ENCODE assay signal across 20 cellular contexts in genomic region chr7:134783294-134784069, GRCh38. TPM values are rescaled to one million over a fixed set of nuclear protein-coding genes. Genes with fewer than 3 reads are reported as not detected.
DNase-seq lines count a peak whose midpoint lies in the region; ATAC-seq, FAIRE-seq and TF ChIP-seq lines count a peak whose summit lies in the region.
"Had no signal": no experiment of that assay in that cellular context is flagged by ENCODE, and none has a peak within 500 bp of the region (broad histone marks: within the 10 kb centered on the region; RNA-seq: fewer than 3 reads in every experiment).

No MANE protein-coding gene starts in this region.

- H2BK12ac ChIP-seq in H1 (ENCODE audit: low read depth, low read length), result 0 out of 2 replicates have a peak overlapping the region, but pooled peaks have one; percentile 13

- H3K27me3 ChIP-seq in H1 (replicated peaks in 1 of 4; ENCODE audit: control insufficient read depth in 3 of 4, extremely low read depth in 1 of 4, insufficient read depth in 3 of 4, low read length in 3 of 4) (no peaks in the 10 kb centered on the region), ovary (no peaks in the 10 kb centered on the region), uterus (no peaks in the 10 kb centered on the region)

- no peak overlapping the region for H3K4me3 Mint-ChIP-seq in activated naive CD4-positive, alpha-beta T cell treated with anti-CD3 and anti-CD28 coated beads, Interleukin-2, amount 10 ng/mL, durations not matched to agents 7 days and 5 days
- H3K4me3 Mint-ChIP-seq: activated naive CD8-positive, alpha-beta T cell treated with anti-CD3 and anti-CD28 coated beads for 36 hours; HFFc6; stimulated activated memory B cell treated with anti-CD40 and anti-IgM and Interleukin-4, amounts not matched to agents 10 μg/mL and 1 μg/mL and 100 μg/mL, for 72 hours; WTC11 had no signal

- H3K36me3 Mint-ChIP-seq in activated naive CD4-positive, alpha-beta T cell treated with anti-CD3 and anti-CD28 coated beads, Interleukin-2, amount 50 U/mL, for 72 hours, result no peaks in the 10 kb centered on the region
- H3K36me3 Mint-ChIP-seq in activated naive CD4-positive, alpha-beta T cell treated with anti-CD3 and anti-CD28 coated beads, Interleukin-2, amount 10 ng/mL, durations not matched to agents 7 days and 5 days, result no peaks in the 10 kb centered on the region
- H3K36me3 Mint-ChIP-seq: activated naive CD8-positive, alpha-beta T cell treated with anti-CD3 and anti-CD28 coated beads for 36 hours; stimulated activated memory B cell treated with anti-CD40 and anti-IgM and Interleukin-4, amounts not matched to agents 10 μg/mL and 1 μg/mL and 100 μg/mL, for 72 hours; WTC11 had no signal

- H3K4me1 ChIP-seq in H1 (replicated peaks in 1 of 4; ENCODE audit: control insufficient read depth in 3 of 4, insufficient read depth in 4 of 4, low read length in 3 of 4) (peaks cover 3 to 12% (median 8%) of the 10 kb centered on the region in 4 experiments; a peak in 5 of 7 replicates), ovary (ENCODE audit: insufficient read depth) (peaks cover 22% of the 10 kb centered on the region), uterus (peaks cover 3 to 5% of the 10 kb centered on the region in 2 donors)

- CTCF ChIA-PET in activated naive CD4-positive, alpha-beta T cell treated with anti-CD3 and anti-CD28 coated beads, Interleukin-2, amount 10 ng/mL, durations not matched to agents 7 days and 5 days (lab: Charles Lee), result interaction anchor here (0.9 kb wide), 1 partner anchor 33 kb away, joined by 3 read pairs; no protein-coding TSS in a partner anchor
- CTCF ChIA-PET in H1 (lab: Charles Lee; ENCODE audit: partially characterized antibody), result interaction anchor here (0.8 to 1.4 kb wide), 4 partner anchors 10 to 59 kb away, joined by 3 read pairs; no protein-coding TSS in a partner anchor

- no peak overlapping the region for H4K91ac ChIP-seq in H1 (replicated peaks; ENCODE audit: insufficient read length, low read length)

- TF ChIP-seq RAD21 in H1 (IDR thresholded peaks at IDR 0.05 in 1 of 2, conservative IDR thresholded peaks at IDR 0.05 in 1 of 2; ENCODE audit: low read depth in 2 of 2, low read length in 2 of 2), result no peak

- no peak for DNase-seq in activated naive CD4-positive, alpha-beta T cell treated with anti-CD3 and anti-CD28 coated beads, Interleukin-2, amount 50 U/mL, for 72 hours (ENCODE audit: low spot score in 2 of 2)
- no peak for DNase-seq in activated naive CD4-positive, alpha-beta T cell treated with anti-CD3 and anti-CD28 coated beads, Interleukin-2, amount 10 ng/mL, durations not matched to agents 7 days and 5 days
- DNase-seq in H1 (ENCODE audit: low read depth in 1 of 2, low spot score in 2 of 2) (peak in 1 of 2 experiments; percentile 38), ovary (no peak), uterus (no peak), HCEC 1CT (no peak)
- DNase-seq in activated naive CD4-positive, alpha-beta T cell treated with Interleukin-2 at 50 U/mL for 16 hours, result no peak
- DNase-seq in stimulated activated naive CD4-positive, alpha-beta T cell treated with Interleukin-2 at 50 U/mL for 16 hours (lab: John Stamatoyannopoulos, UW), result no peak
- DNase-seq: 8988T; activated CD8-positive, alpha-beta memory T cell treated with anti-CD3 and anti-CD28 coated beads, Interleukin-2, amount 50 U/mL, for 4 hours; activated naive CD8-positive, alpha-beta T cell treated with anti-CD3 and anti-CD28 coated beads for 36 hours; COR-L47; dermis blood vessel endothelial cell; HFFc6; NCI-H1048; stimulated activated CD4-positive, alpha-beta T cell treated with anti-CD3 and anti-CD28 coated beads, Interleukin-4, amount 100 ng/mL, for 4 hours had no signal

- peaks cover 3% of the 10 kb centered on the region; the same call in 1 of the 2 replicates for H3K79me1 ChIP-seq in H1 (ENCODE audit: low read depth, low read length)

- no peak for TF ChIP-seq CTCF in H1 (IDR thresholded peaks at IDR 0.05; ENCODE audit: control extremely low read depth in 1 of 3, insufficient read depth in 1 of 3, low read depth in 1 of 3, low read length in 3 of 3)
- no peak for TF ChIP-seq CTCF in ovary (IDR thresholded peaks at IDR 0.05)
- TF ChIP-seq CTCF in uterus (IDR thresholded peaks at IDR 0.05), result no peak

- no peak overlapping the region for H3K9ac ChIP-seq in H1 (replicated peaks in 1 of 4; ENCODE audit: extremely low read depth in 1 of 4, low read depth in 3 of 4, low read length in 3 of 4)

- no peak overlapping the region for H3K56ac ChIP-seq in H1 (replicated peaks; ENCODE audit: insufficient read length, low read depth, low read length)

- H3K9me3 Mint-ChIP-seq in activated naive CD4-positive, alpha-beta T cell treated with anti-CD3 and anti-CD28 coated beads, Interleukin-2, amount 50 U/mL, for 72 hours, result no peaks in the 10 kb centered on the region
- H3K9me3 Mint-ChIP-seq in activated naive CD4-positive, alpha-beta T cell treated with anti-CD3 and anti-CD28 coated beads, Interleukin-2, amount 10 ng/mL, durations not matched to agents 7 days and 5 days, result no peaks in the 10 kb centered on the region
- H3K9me3 Mint-ChIP-seq: activated naive CD8-positive, alpha-beta T cell treated with anti-CD3 and anti-CD28 coated beads for 36 hours; HFFc6; stimulated activated memory B cell treated with anti-CD40 and anti-IgM and Interleukin-4, amounts not matched to agents 10 μg/mL and 1 μg/mL and 100 μg/mL, for 72 hours; WTC11 had no signal

- no peak for TF ChIP-seq EP300 in H1 (IDR thresholded peaks at IDR 0.05; ENCODE audit: borderline replicate concordance in 1 of 2, low read depth in 2 of 2, low read length in 2 of 2)
- no peak for TF ChIP-seq EP300 in ovary (IDR thresholded peaks at IDR 0.05)

- no peak overlapping the region for H3K4me3 ChIP-seq in H1 (ENCODE audit: extremely low read depth in 1 of 4, insufficient read depth in 2 of 4, low read depth in 3 of 4, low read length in 4 of 4)
- peak overlapping the region; percentile 71 for H3K4me3 ChIP-seq in ovary
- H3K4me3 ChIP-seq in uterus, result peak overlapping the region; percentile 63 to 78

- no peaks in the 10 kb centered on the region for H4K20me1 ChIP-seq in H1 (replicated peaks in 1 of 2; ENCODE audit: control insufficient read depth in 1 of 2, insufficient read depth in 2 of 2, low read length in 2 of 2)

- no peak overlapping the region for H2BK20ac ChIP-seq in H1 (ENCODE audit: low read length)

- H2BK120ac ChIP-seq in H1 (replicated peaks; ENCODE audit: low read depth, low read length), result no peak overlapping the region

- H2AFZ ChIP-seq in H1 (ENCODE audit: low read length), result no peak overlapping the region

- H3K4ac ChIP-seq in H1 (replicated peaks; ENCODE audit: insufficient read length, low read depth, low read length), result no peak overlapping the region

- H3K9me3 ChIP-seq in H1 (ENCODE audit: insufficient read depth in 2 of 2, low read depth in 1 of 2, low read length in 1 of 2) (no peaks in the 10 kb centered on the region), ovary (no peaks in the 10 kb centered on the region), uterus (no peaks in the 10 kb centered on the region)

- H3K23me2 ChIP-seq in H1 (ENCODE audit: low read depth, low read length), result peaks cover 5% of the 10 kb centered on the region; the same call in 1 of the 2 replicates

- WGBS in H1 (ENCODE audit: extremely low coverage in 1 of 2, insufficient coverage in 1 of 2, insufficient read length in 1 of 2, insufficient replicate concordance in 2 of 2, low coverage in 1 of 2, low lambda C conversion rate in 2 of 2, missing lambda C conversion rate in 1 of 2), 2 experiments, result 92% methylated on average over 7 of the region's 7 CpGs; no CpG with 5 or more reads in 1 of the 2 experiments
- 74 to 77% (median 75%) methylated on average over 6 to 7 of the region's 7 CpGs for whole genome bisulfite sequencing in ovary, 3 donors

- peak; percentile 20 to 44 for ATAC-seq in activated naive CD4-positive, alpha-beta T cell treated with anti-CD3 and anti-CD28 coated beads, Interleukin-2, amount 50 U/mL, for 72 hours
- ATAC-seq: WTC11 had no signal

- no peaks in the 10 kb centered on the region for H3K27me3 Mint-ChIP-seq in activated naive CD4-positive, alpha-beta T cell treated with anti-CD3 and anti-CD28 coated beads, Interleukin-2, amount 10 ng/mL, durations not matched to agents 7 days and 5 days
- H3K27me3 Mint-ChIP-seq: activated naive CD8-positive, alpha-beta T cell treated with anti-CD3 and anti-CD28 coated beads for 36 hours; progenitor cell of endocrine pancreas had no signal

- H4K5ac ChIP-seq in H1 (ENCODE audit: insufficient read length, low read depth, low read length), result no peak overlapping the region

- H3K27ac Mint-ChIP-seq in activated naive CD4-positive, alpha-beta T cell treated with anti-CD3 and anti-CD28 coated beads, Interleukin-2, amount 50 U/mL, for 72 hours, result no peak overlapping the region
- H3K27ac Mint-ChIP-seq in activated naive CD4-positive, alpha-beta T cell treated with anti-CD3 and anti-CD28 coated beads, Interleukin-2, amount 10 ng/mL, durations not matched to agents 7 days and 5 days, result no peak overlapping the region
- H3K27ac Mint-ChIP-seq: activated naive CD8-positive, alpha-beta T cell treated with anti-CD3 and anti-CD28 coated beads for 36 hours; HFFc6; progenitor cell of endocrine pancreas; WTC11 had no signal

- no peak overlapping the region for H3K14ac ChIP-seq in H1 (ENCODE audit: insufficient read length)

- H3K27ac ChIP-seq in H1 (ENCODE audit: low read depth, low read length) (no peak overlapping the region), ovary (peak overlapping the region; percentile 39 to 82), uterus (peak overlapping the region; percentile 90 to 96)

- H4K8ac ChIP-seq in H1 (ENCODE audit: extremely low read depth, insufficient read depth, low read length), result no peak overlapping the region

- no peak overlapping the region for H2BK15ac ChIP-seq in H1 (ENCODE audit: low read length)

- no peak overlapping the region for H3K23ac ChIP-seq in H1 (ENCODE audit: insufficient read length)

- H3K36me3 ChIP-seq in H1 (ENCODE audit: control insufficient read depth in 2 of 4, insufficient read depth in 4 of 4, low read length in 3 of 4), result peaks cover 0 to 5% (median 0%) of the 10 kb centered on the region in 4 experiments; a peak in 3 of 8 replicates
- H3K36me3 ChIP-seq in ovary, result no peaks in the 10 kb centered on the region
- no peaks in the 10 kb centered on the region for H3K36me3 ChIP-seq in uterus

- TF ChIP-seq POLR2A in H1 (IDR thresholded peaks at IDR 0.05; ENCODE audit: control extremely low read depth in 1 of 2, low read depth in 2 of 2, low read length in 2 of 2) (no peak), ovary (IDR thresholded peaks at IDR 0.05) (no peak), uterus (IDR thresholded peaks at IDR 0.05) (no peak)

- peak overlapping the region in 1 of 2 experiments; percentile 61; a peak in 1 of 4 replicates for H3K4me2 ChIP-seq in H1 (ENCODE audit: insufficient read depth in 1 of 2, low read depth in 2 of 2, low read length in 2 of 2)

- FAIRE-seq in H1 (lab: Jason Lieb, UNC), result no peak
- FAIRE-seq: islet of Langerhans had no signal

- peaks cover 5% of the 10 kb centered on the region for H3K4me1 Mint-ChIP-seq in activated naive CD4-positive, alpha-beta T cell treated with anti-CD3 and anti-CD28 coated beads, Interleukin-2, amount 10 ng/mL, durations not matched to agents 7 days and 5 days
- H3K4me1 Mint-ChIP-seq: stimulated activated memory B cell treated with anti-CD40 and anti-IgM and Interleukin-4, amounts not matched to agents 10 μg/mL and 1 μg/mL and 100 μg/mL, for 72 hours had no signal

- POLR2A ChIA-PET in H1 (lab: Charles Lee; ENCODE audit: partially characterized antibody), result interaction anchor here (1.1 to 2.4 kb wide), 7 partner anchors 15 to 66 kb away, joined by 3 to 10 read pairs (median 4); no protein-coding TSS in a partner anchor

- no peak overlapping the region for H3K18ac ChIP-seq in H1 (ENCODE audit: extremely low read depth, low read length)

- H2BK5ac ChIP-seq in H1 (ENCODE audit: low read depth, low read length), result no peak overlapping the region

- intact Hi-C loops in ovary (cut with DNase I), result loop anchor here in 1 of 4 donors (10.0 kb wide), 1 partner anchor 151 kb away; no protein-coding TSS in a partner anchor
- intact Hi-C loops in uterus (cut with DNase I; ENCODE audit: low total_unique reads), result no loop called here

- H3K79me2 ChIP-seq in H1 (ENCODE audit: control insufficient read depth in 1 of 2, insufficient read depth in 2 of 2, low read length in 2 of 2), result peaks cover 0 to 71% of the 10 kb centered on the region in 2 experiments; a peak in 2 of 4 replicates

- no peak overlapping the region for H2AK5ac ChIP-seq in H1 (ENCODE audit: low read depth, low read length)

RNA-seq across cellular contexts. Expression of gene CALD1, which starts 4.0 kb away (rescaled TPM):
- 10 to 100 TPM in 1 of 2 donors, 1 to 10 TPM in 1; 5.9 to 15.4 TPM for total RNA-seq in activated naive CD4-positive, alpha-beta T cell treated with anti-CD3 and anti-CD28 coated beads, Interleukin-2, amount 50 U/mL, for 72 hours
- 170 and 177 TPM in 2 replicates for total RNA-seq in H1 (2021; fragmentation: NEBNext Ultra II Directional; extraction: Animal tissue kit (Norgen Biotek cat#: 25700))
- polyA plus RNA-seq in H1 (2011; rRNA removed) (29.6 and 34.3 TPM in 2 replicates), ovary (100 to 1,000 TPM; 405 to 586 TPM)
- 46.3 TPM for polyA plus RNA-seq in H1 (2011; cell fraction: cytosol; rRNA removed)
- 109 TPM for polyA plus RNA-seq in H1 (2011; cell fraction: nucleus; rRNA removed)
- 68.9 to 121 TPM (median 91.3 TPM) in 4 replicates for polyA plus RNA-seq in H1 (2012, experiment 1 of 2)
- 6.4 TPM for polyA plus RNA-seq in H1 (2012, experiment 2 of 2)
- polyA plus RNA-seq in H1 (2013, experiment 1 of 2), result 189 TPM
- 188 TPM for polyA plus RNA-seq in H1 (2013, experiment 2 of 2)
- 64.0 and 73.0 TPM in 2 replicates for polyA minus RNA-seq in H1 (2011; rRNA and poly(A)+ RNA removed)
- 55.4 TPM for polyA minus RNA-seq in H1 (2011; cell fraction: cytosol; rRNA and poly(A)+ RNA removed)
- polyA minus RNA-seq in H1 (2011; cell fraction: nucleus; rRNA and poly(A)+ RNA removed), result 97.8 TPM
- total RNA-seq in ovary (100 to 1,000 TPM; 306 to 697 (median 463) TPM), uterus (1,000 to 10,000 TPM in 1 of 4 donors, 100 to 1,000 TPM in 3; 351 to 1,046 (median 551) TPM)

Comparison
In these comparisons a context has a peak if more than half of its experiments do, and no peak if none do; other contexts are left out.
1. H3K4me3 ChIP-seq: peak in ovary (single experiment) and uterus (2 of 2); none in H1 (0 of 4).
2. RNA of gene CALD1, which starts 4.0 kb away (total RNA-seq): 351 to 1,046 TPM in uterus, 306 to 697 TPM in ovary and 170 to 177 TPM in H1; 5.9 to 15.4 TPM in activated naive CD4-positive, alpha-beta T cell treated with anti-CD3 and anti-CD28 coated beads, Interleukin-2, amount 50 U/mL, for 72 hours; every median in the first group is over 10 times any median in the second.